8 cellular contexts compared by ENCODE assay signal in genomic region chr19:36528921-36529518, GRCh38. TPM values are rescaled to one million over a fixed set of nuclear protein-coding genes. Genes with fewer than 3 reads are reported as not detected.
DNase-seq lines count a peak whose midpoint lies in the region; ATAC-seq lines count a peak whose summit lies in the region.

No MANE protein-coding gene starts in this region.

- peaks cover 5% of the 10 kb centered on the region for H3K4me1 ChIP-seq in skeletal muscle satellite cell (ENCODE audit: control insufficient read depth, insufficient read depth, low read length)

- H3K27ac Mint-ChIP-seq in activated T-cell treated with anti-CD3 and anti-CD28 coated beads, Interleukin-2, amount 50 U/mL, for 24 hours, result peak overlapping the region; percentile 96

- H3K4me3 ChIP-seq in skeletal muscle satellite cell (ENCODE audit: low read length), result peak overlapping the region; percentile 88

- intact Hi-C loops in left ventricle myocardium superior (cut with micrococcal nuclease), result no loop called here

- H3K36me3 ChIP-seq in skeletal muscle satellite cell (ENCODE audit: insufficient read depth, low read length), result peaks cover 8% of the 10 kb centered on the region

- H3K27me3 ChIP-seq in skeletal muscle satellite cell (ENCODE audit: control insufficient read depth, insufficient read depth, low read length), result no peaks in the 10 kb centered on the region

- peaks cover 3% of the 10 kb centered on the region for H3K9me3 ChIP-seq in skeletal muscle satellite cell (replicated peaks; ENCODE audit: low read length)

- DNase-seq in Ammon's horn (ENCODE audit: low spot score) (peak; percentile 40), left ventricle myocardium superior (no peak), COLO829 (ENCODE audit: low spot score) (no peak), putamen (ENCODE audit: low spot score) (no peak)
- DNase-seq in activated T-cell treated with anti-CD3 and anti-CD28 coated beads, Interleukin-2, amount 50 U/mL, for 24 hours, result no peak

- ATAC-seq in GM18907 (IDR thresholded peaks at IDR 0.05; ENCODE audit: unreplicated experiment) (peak; percentile 31), HG03558 (IDR thresholded peaks at IDR 0.05; ENCODE audit: extremely low read depth, unreplicated experiment) (peak; percentile 15), left ventricle myocardium superior (peak; percentile 7)

- peaks cover 26% of the 10 kb centered on the region for H3K4me1 Mint-ChIP-seq in activated T-cell treated with anti-CD3 and anti-CD28 coated beads, Interleukin-2, amount 50 U/mL, for 24 hours (ENCODE audit: low read depth)

- H3K27me3 Mint-ChIP-seq in activated T-cell treated with anti-CD3 and anti-CD28 coated beads, Interleukin-2, amount 50 U/mL, for 24 hours, result no peaks in the 10 kb centered on the region

- H3K4me2 ChIP-seq in skeletal muscle satellite cell (ENCODE audit: low read length), result peak overlapping the region; percentile 90

- peaks cover 41% of the 10 kb centered on the region for H3K9me3 Mint-ChIP-seq in activated T-cell treated with anti-CD3 and anti-CD28 coated beads, Interleukin-2, amount 50 U/mL, for 24 hours

- peak overlapping the region; percentile 93 for H3K9ac ChIP-seq in skeletal muscle satellite cell (ENCODE audit: low read depth, low read length)

- peak overlapping the region; percentile 93 for H3K4me3 Mint-ChIP-seq in activated T-cell treated with anti-CD3 and anti-CD28 coated beads, Interleukin-2, amount 50 U/mL, for 24 hours

- peaks cover 84% of the 10 kb centered on the region for H3K36me3 Mint-ChIP-seq in activated T-cell treated with anti-CD3 and anti-CD28 coated beads, Interleukin-2, amount 50 U/mL, for 24 hours (ENCODE audit: low read depth)

RNA-seq across cellular contexts. Expression of gene ZNF260, which starts 0.9 kb away (rescaled TPM):
- total RNA-seq in left ventricle myocardium superior, result 7.5 TPM
- total RNA-seq in skeletal muscle satellite cell (2012; rRNA removed), result 9.8 and 14.2 TPM in 2 replicates

RNA-seq across cellular contexts. Expression of gene ZNF566, which starts 39.7 kb away (rescaled TPM):
- 12.2 TPM for total RNA-seq in left ventricle myocardium superior
- total RNA-seq in skeletal muscle satellite cell (2012; rRNA removed), result 3.5 and 9.1 TPM in 2 replicates

RNA-seq across cellular contexts. Expression of gene ZNF529, which starts 44.1 kb away (rescaled TPM):
- 16.9 TPM for total RNA-seq in left ventricle myocardium superior
- total RNA-seq in skeletal muscle satellite cell (2012; rRNA removed), result 7.4 and 10.5 TPM in 2 replicates
